Comparison of ENCODE assay signal across 16 cellular contexts in genomic region chr16:69191136-69191535, GRCh38. TPM values are rescaled to one million over a fixed set of nuclear protein-coding genes. Genes with fewer than 3 reads are reported as not detected.
A peak's percentile ranks its signal among the peaks of the same experiment; 100 is the strongest.
DNase-seq lines count a peak whose midpoint lies in the region; ATAC-seq, FAIRE-seq and TF ChIP-seq lines count a peak whose summit lies in the region.
"Had no signal": no experiment of that assay in that cellular context is flagged by ENCODE, and none has a peak within 500 bp of the region (broad histone marks: within the 10 kb centered on the region; RNA-seq: fewer than 3 reads in every experiment).

No MANE protein-coding gene starts in this region.

- H3K9me3 ChIP-seq in HepG2 (ENCODE audit: low read length): no peaks in the 10 kb centered on the region
- H3K9me3 ChIP-seq in right lobe of liver: no peaks in the 10 kb centered on the region
- no peaks in the 10 kb centered on the region for H3K9me3 ChIP-seq in OCI-LY1 (ENCODE audit: low read length)
- no peaks in the 10 kb centered on the region for H3K9me3 ChIP-seq in uterus
- no peaks in the 10 kb centered on the region for H3K9me3 ChIP-seq in breast epithelium

- H3K4me3 Mint-ChIP-seq in glutamatergic neuron (ENCODE audit: unreplicated experiment): peak overlapping the region; percentile 30

- H3K4me3 ChIP-seq in HepG2 (replicated peaks in 1 of 3; ENCODE audit: insufficient read depth in 1 of 3, low read depth in 2 of 3, low read length in 3 of 3) (no peak overlapping the region), right lobe of liver (no peak overlapping the region), OCI-LY1 (ENCODE audit: low read depth, low read length, poor library complexity, severe bottlenecking) (peak overlapping the region; percentile 73), uterus (no peak overlapping the region), breast epithelium (no peak overlapping the region)

- DNase-seq in HepG2 (ENCODE audit: low spot score): no peak
- no peak for DNase-seq in right lobe of liver
- no peak for DNase-seq in glutamatergic neuron
- no peak for DNase-seq in uterus
- no peak for DNase-seq in AML-193 (lab: John Stamatoyannopoulos, UW)
- DNase-seq in breast epithelium (ENCODE audit: low spot score in 2 of 2): no peak
- DNase-seq: DMS153, H7, NCI-H1436 treated with DMSO at 0.1 percent for 48 hours, NCI-H2081, NCI-H226, NCI-H526 had no signal

- peaks cover 78% of the 10 kb centered on the region for H3K79me2 ChIP-seq in HepG2 (ENCODE audit: insufficient read depth, low read length)
- peaks cover 74% of the 10 kb centered on the region for H3K79me2 ChIP-seq in OCI-LY1 (ENCODE audit: insufficient read depth, low read length)

- BruUV-seq in HepG2 (replicated peaks; lab: Mats Ljungman, UMichigan): no TSS peak

- intact Hi-C loops in HepG2 (cut with micrococcal nuclease; ENCODE audit: unreplicated experiment) (no loop called here), right lobe of liver (cut with DNase I) (no loop called here), uterus (cut with DNase I; ENCODE audit: low total_unique reads) (no loop called here), breast epithelium (cut with DNase I; ENCODE audit: low total_unique reads) (no loop called here)

- H3K27ac ChIP-seq in HepG2 (ENCODE audit: extremely low read length, insufficient read depth, low read length): peak overlapping the region; percentile 39
- no peak overlapping the region for H3K27ac ChIP-seq in right lobe of liver
- H3K27ac ChIP-seq in OCI-LY1 (ENCODE audit: low read depth, low read length, poor library complexity, severe bottlenecking): peak overlapping the region; percentile 84
- H3K27ac ChIP-seq in uterus: peak overlapping the region; percentile 56 to 67
- no peak overlapping the region for H3K27ac ChIP-seq in breast epithelium

- CTCF ChIA-PET in HepG2 (lab: Yijun Ruan, JAX; ENCODE audit: low intra/inter-chr PET ratio, low total read pairs): no interaction called here

- TF ChIP-seq EP300 in HepG2 (IDR thresholded peaks at IDR 0.05; ENCODE audit: low read depth in 2 of 2, low read length in 2 of 2) (no peak), HepG2 (CRISPR knock-in tag; IDR thresholded peaks at IDR 0.05; ENCODE audit: borderline replicate concordance) (no peak)

- H3K4me1 ChIP-seq in HepG2 (ENCODE audit: insufficient read depth, low read length) (peaks cover 50% of the 10 kb centered on the region), right lobe of liver (peaks cover 0 to 42% (median 14%) of the 10 kb centered on the region in 4 donors), OCI-LY1 (ENCODE audit: insufficient read depth, low read length, severe bottlenecking) (peaks cover 35% of the 10 kb centered on the region), uterus (peaks cover 4 to 8% of the 10 kb centered on the region in 2 donors), breast epithelium (peaks cover 0 to 5% of the 10 kb centered on the region in 2 donors)

- peaks cover 2% of the 10 kb centered on the region; the same call in 1 of the 2 replicates for H3F3A ChIP-seq in OCI-LY1 (ENCODE audit: insufficient read depth, low read length)

- POLR2A ChIA-PET in HepG2 (lab: Yijun Ruan, JAX): no interaction called here

- peaks cover 16% of the 10 kb centered on the region; the same call in 1 of the 2 replicates for H4K20me1 ChIP-seq in HepG2 (ENCODE audit: insufficient read depth, low read length)
- H4K20me1 ChIP-seq in OCI-LY1 (ENCODE audit: insufficient read depth, low read length): no peaks in the 10 kb centered on the region

- WGBS in HepG2 (ENCODE audit: low lambda C conversion rate): 86% methylated on average over 2 of the region's 2 CpGs
- 100% methylated on average over 2 of the region's 2 CpGs for WGBS in right lobe of liver (ENCODE audit: insufficient coverage, low coverage, low lambda C conversion rate, missing lambda C conversion rate)

- H3K36me3 ChIP-seq in HepG2 (replicated peaks in 1 of 2; ENCODE audit: control insufficient read depth in 1 of 2, insufficient read depth in 2 of 2, low read length in 2 of 2) (no peaks in the 10 kb centered on the region; a peak in 1 of 5 replicates), right lobe of liver (no peaks in the 10 kb centered on the region), OCI-LY1 (ENCODE audit: insufficient read depth, low read length) (no peaks in the 10 kb centered on the region), uterus (no peaks in the 10 kb centered on the region), breast epithelium (no peaks in the 10 kb centered on the region)

- in situ Hi-C loops in HepG2 (cut with HindIII; ENCODE audit: extremely low pct_ligation_motif_present, low pct_unique_long_range_greater_than_20kb): no loop called here

- H3K27ac Mint-ChIP-seq in glutamatergic neuron (ENCODE audit: unreplicated experiment): no peak overlapping the region
- H3K27ac Mint-ChIP-seq: IgD-negative memory B cell had no signal

- no peaks in the 10 kb centered on the region; a peak in 1 of 5 replicates for H3K27me3 ChIP-seq in HepG2 (ENCODE audit: control insufficient read depth in 1 of 2, insufficient read depth in 2 of 2, low read length in 2 of 2)
- H3K27me3 ChIP-seq in right lobe of liver: no peaks in the 10 kb centered on the region
- no peaks in the 10 kb centered on the region for H3K27me3 ChIP-seq in OCI-LY1 (ENCODE audit: insufficient read depth, low read length)
- H3K27me3 ChIP-seq in uterus: no peaks in the 10 kb centered on the region
- no peaks in the 10 kb centered on the region for H3K27me3 ChIP-seq in breast epithelium

- no peaks in the 10 kb centered on the region for H3K36me3 Mint-ChIP-seq in glutamatergic neuron (ENCODE audit: unreplicated experiment)

- H3K9me3 Mint-ChIP-seq in glutamatergic neuron (ENCODE audit: unreplicated experiment): peaks cover 3% of the 10 kb centered on the region
- H3K9me3 Mint-ChIP-seq: IgD-negative memory B cell had no signal

- H3K4me2 ChIP-seq in HepG2 (ENCODE audit: low read depth, low read length): no peak overlapping the region
- H3K4me2 ChIP-seq in OCI-LY1 (ENCODE audit: low read length): peak overlapping the region; percentile 94

- no peak for TF ChIP-seq POLR2A in HepG2 (IDR thresholded peaks at IDR 0.05; ENCODE audit: insufficient read depth in 1 of 2, low read depth in 2 of 2, low read length in 2 of 2)
- no peak for TF ChIP-seq POLR2A in right lobe of liver (IDR thresholded peaks at IDR 0.05)
- TF ChIP-seq POLR2A in uterus (IDR thresholded peaks at IDR 0.05): no peak
- no peak for TF ChIP-seq POLR2A in breast epithelium (IDR thresholded peaks at IDR 0.05)

- H3K4me1 Mint-ChIP-seq in glutamatergic neuron (ENCODE audit: low read depth, unreplicated experiment): peaks cover 26% of the 10 kb centered on the region

- no peak for FAIRE-seq in HepG2 (lab: Jason Lieb, UNC)
- FAIRE-seq: A204.1 had no signal

- TF ChIP-seq CTCF in HepG2 (CRISPR knock-in tag; IDR thresholded peaks at IDR 0.05) (no peak), right lobe of liver (IDR thresholded peaks at IDR 0.05) (no peak), OCI-LY1 (IDR thresholded peaks at IDR 0.05; ENCODE audit: low read length) (no peak), glutamatergic neuron (IDR thresholded peaks at IDR 0.05; ENCODE audit: partially characterized antibody, unreplicated experiment) (no peak), uterus (IDR thresholded peaks at IDR 0.05) (no peak), breast epithelium (IDR thresholded peaks at IDR 0.05) (no peak)

- no peak for TF ChIP-seq RAD21 in HepG2 (CRISPR knock-in tag; IDR thresholded peaks at IDR 0.05)

- ATAC-seq in HepG2 (no peak), right lobe of liver (no peak), HG03159 (IDR thresholded peaks at IDR 0.05; ENCODE audit: unreplicated experiment) (no peak)

- no peaks in the 10 kb centered on the region for H3K27me3 Mint-ChIP-seq in glutamatergic neuron (ENCODE audit: unreplicated experiment)
- H3K27me3 Mint-ChIP-seq: IgD-negative memory B cell had no signal

- H2AFZ ChIP-seq in HepG2 (ENCODE audit: low read length) (no peak overlapping the region), OCI-LY1 (ENCODE audit: low read length) (no peak overlapping the region)

- H3K9me2 ChIP-seq in OCI-LY1 (ENCODE audit: low read depth, low read length): no peaks in the 10 kb centered on the region

- H3K9ac ChIP-seq in HepG2 (ENCODE audit: insufficient read depth, low read depth, low read length): no peak overlapping the region
- no peak overlapping the region for H3K9ac ChIP-seq in OCI-LY1 (ENCODE audit: low read length)

RNA-seq across cellular contexts. Expression of gene SNTB2, which starts 4.2 kb away (rescaled TPM):
- total RNA-seq in HepG2 (2016; rRNA removed; fragmentation: Illumina TruSeq; extraction: Trizol) (19.2 and 22.9 TPM in 2 replicates), right lobe of liver (10 to 100 TPM in 4 of 6 experiments, 1 to 10 TPM in 2; 7.5 to 13.9 (median 10.6) TPM), glutamatergic neuron (ENCODE audit: unreplicated experiment) (26.8 TPM), uterus (10 to 100 TPM; 28.2 to 88.0 (median 59.5) TPM), breast epithelium (10 to 100 TPM; 29.8 to 78.1 (median 36.6) TPM)
- total RNA-seq in HepG2 (2016; cell fraction: cytosol; rRNA removed; fragmentation: Illumina TruSeq; extraction: Trizol; ENCODE audit: low read depth): 16.6 and 21.3 TPM in 2 replicates
- 18.5 and 22.3 TPM in 2 replicates for total RNA-seq in HepG2 (2016; cell fraction: insoluble cytoplasmic fraction; rRNA removed; fragmentation: Illumina TruSeq; extraction: Trizol)
- 8.3 and 10.7 TPM in 2 replicates for total RNA-seq in HepG2 (2016; cell fraction: membrane; rRNA removed; fragmentation: Illumina TruSeq; extraction: Trizol)
- total RNA-seq in HepG2 (2016; cell fraction: nucleus; rRNA removed; fragmentation: Illumina TruSeq; extraction: Trizol): 14.9 and 15.5 TPM in 2 replicates
- 11.5 and 12.5 TPM in 2 replicates for polyA plus RNA-seq in HepG2 (2011; rRNA removed)
- 6.3 and 6.6 TPM in 2 replicates for polyA plus RNA-seq in HepG2 (2011; cell fraction: cytosol; rRNA removed)
- polyA plus RNA-seq in HepG2 (2011; cell fraction: nucleus; rRNA removed): 13.3 and 14.0 TPM in 2 replicates
- polyA plus RNA-seq in HepG2 (2012): 4.2 and 4.3 TPM in 2 replicates
- 0.48 and 0.66 TPM in 2 replicates for polyA plus RNA-seq in HepG2 (2016; cell fraction: cytosol; fragmentation: Illumina TruSeq; extraction: Trizol; ENCODE audit: low read depth)
- 12.2 and 12.7 TPM in 2 replicates for polyA plus RNA-seq in HepG2 (2016; cell fraction: insoluble cytoplasmic fraction; fragmentation: Illumina TruSeq; extraction: Trizol; ENCODE audit: low read depth)
- 1.6 and 2.4 TPM in 2 replicates for polyA plus RNA-seq in HepG2 (2016; cell fraction: membrane; fragmentation: Illumina TruSeq; extraction: Trizol; ENCODE audit: low read depth)
- polyA plus RNA-seq in HepG2 (2016; cell fraction: nucleus; fragmentation: Illumina TruSeq; extraction: Trizol; ENCODE audit: insufficient read depth, low read depth): 13.2 and 17.9 TPM in 2 replicates
- 48.4 and 58.6 TPM in 2 replicates for polyA minus RNA-seq in HepG2 (2011; rRNA and poly(A)+ RNA removed; ENCODE audit: low replicate concordance)
- polyA minus RNA-seq in HepG2 (2011; cell fraction: cytosol; rRNA and poly(A)+ RNA removed): 22.5 and 31.2 TPM in 2 replicates
- polyA minus RNA-seq in HepG2 (2011; cell fraction: nucleus; rRNA and poly(A)+ RNA removed): 22.8 and 29.5 TPM in 2 replicates

RNA-seq across cellular contexts. Expression of gene UTP4, which starts 58.7 kb away (rescaled TPM):
- total RNA-seq in HepG2 (2016; rRNA removed; fragmentation: Illumina TruSeq; extraction: Trizol) (30.0 and 57.1 TPM in 2 replicates), right lobe of liver (10 to 100 TPM; 13.9 to 22.2 (median 19.6) TPM), glutamatergic neuron (ENCODE audit: unreplicated experiment) (70.7 TPM), uterus (10 to 100 TPM; 12.1 to 45.1 (median 31.4) TPM), breast epithelium (10 to 100 TPM; 24.6 to 34.1 (median 33.9) TPM)
- total RNA-seq in HepG2 (2016; cell fraction: cytosol; rRNA removed; fragmentation: Illumina TruSeq; extraction: Trizol; ENCODE audit: low read depth): 37.9 and 40.6 TPM in 2 replicates
- total RNA-seq in HepG2 (2016; cell fraction: insoluble cytoplasmic fraction; rRNA removed; fragmentation: Illumina TruSeq; extraction: Trizol): 26.3 and 63.5 TPM in 2 replicates
- 33.1 and 34.6 TPM in 2 replicates for total RNA-seq in HepG2 (2016; cell fraction: membrane; rRNA removed; fragmentation: Illumina TruSeq; extraction: Trizol)
- 37.9 and 38.1 TPM in 2 replicates for total RNA-seq in HepG2 (2016; cell fraction: nucleus; rRNA removed; fragmentation: Illumina TruSeq; extraction: Trizol)
- 85.8 and 91.2 TPM in 2 replicates for polyA plus RNA-seq in HepG2 (2011; rRNA removed)
- 70.4 and 88.9 TPM in 2 replicates for polyA plus RNA-seq in HepG2 (2011; cell fraction: cytosol; rRNA removed)
- 58.2 and 63.9 TPM in 2 replicates for polyA plus RNA-seq in HepG2 (2011; cell fraction: nucleus; rRNA removed)
- polyA plus RNA-seq in HepG2 (2012): 65.9 and 68.1 TPM in 2 replicates
- polyA plus RNA-seq in HepG2 (2016; cell fraction: cytosol; fragmentation: Illumina TruSeq; extraction: Trizol; ENCODE audit: low read depth): 21.9 and 27.0 TPM in 2 replicates
- 119 and 121 TPM in 2 replicates for polyA plus RNA-seq in HepG2 (2016; cell fraction: insoluble cytoplasmic fraction; fragmentation: Illumina TruSeq; extraction: Trizol; ENCODE audit: low read depth)
- 30.9 and 36.3 TPM in 2 replicates for polyA plus RNA-seq in HepG2 (2016; cell fraction: membrane; fragmentation: Illumina TruSeq; extraction: Trizol; ENCODE audit: low read depth)
- 71.6 and 78.5 TPM in 2 replicates for polyA plus RNA-seq in HepG2 (2016; cell fraction: nucleus; fragmentation: Illumina TruSeq; extraction: Trizol; ENCODE audit: insufficient read depth, low read depth)
- 126 and 208 TPM in 2 replicates for polyA minus RNA-seq in HepG2 (2011; rRNA and poly(A)+ RNA removed; ENCODE audit: low replicate concordance)
- polyA minus RNA-seq in HepG2 (2011; cell fraction: cytosol; rRNA and poly(A)+ RNA removed): 51.0 and 51.2 TPM in 2 replicates
- 59.6 and 65.4 TPM in 2 replicates for polyA minus RNA-seq in HepG2 (2011; cell fraction: nucleus; rRNA and poly(A)+ RNA removed)

RNA-seq across cellular contexts. Expression of gene CHTF8, which starts 58.7 kb away (rescaled TPM):
- 37.2 and 64.1 TPM in 2 replicates for total RNA-seq in HepG2 (2016; rRNA removed; fragmentation: Illumina TruSeq; extraction: Trizol)
- total RNA-seq in HepG2 (2016; cell fraction: cytosol; rRNA removed; fragmentation: Illumina TruSeq; extraction: Trizol; ENCODE audit: low read depth): 15.9 and 16.0 TPM in 2 replicates
- 45.2 and 61.3 TPM in 2 replicates for total RNA-seq in HepG2 (2016; cell fraction: insoluble cytoplasmic fraction; rRNA removed; fragmentation: Illumina TruSeq; extraction: Trizol)
- total RNA-seq in HepG2 (2016; cell fraction: membrane; rRNA removed; fragmentation: Illumina TruSeq; extraction: Trizol): 36.4 and 42.2 TPM in 2 replicates
- 25.4 and 28.1 TPM in 2 replicates for total RNA-seq in HepG2 (2016; cell fraction: nucleus; rRNA removed; fragmentation: Illumina TruSeq; extraction: Trizol)
- polyA plus RNA-seq in HepG2 (2011; rRNA removed): 67.5 and 74.3 TPM in 2 replicates
- 71.6 and 77.6 TPM in 2 replicates for polyA plus RNA-seq in HepG2 (2011; cell fraction: cytosol; rRNA removed)
- polyA plus RNA-seq in HepG2 (2011; cell fraction: nucleus; rRNA removed): 34.1 and 36.4 TPM in 2 replicates
- polyA plus RNA-seq in HepG2 (2012): 47.0 and 51.3 TPM in 2 replicates
- 18.3 and 28.8 TPM in 2 replicates for polyA plus RNA-seq in HepG2 (2016; cell fraction: cytosol; fragmentation: Illumina TruSeq; extraction: Trizol; ENCODE audit: low read depth)
- 123 and 124 TPM in 2 replicates for polyA plus RNA-seq in HepG2 (2016; cell fraction: insoluble cytoplasmic fraction; fragmentation: Illumina TruSeq; extraction: Trizol; ENCODE audit: low read depth)
- polyA plus RNA-seq in HepG2 (2016; cell fraction: membrane; fragmentation: Illumina TruSeq; extraction: Trizol; ENCODE audit: low read depth): 44.9 and 57.1 TPM in 2 replicates
- polyA plus RNA-seq in HepG2 (2016; cell fraction: nucleus; fragmentation: Illumina TruSeq; extraction: Trizol; ENCODE audit: insufficient read depth, low read depth): 55.2 and 67.8 TPM in 2 replicates
- polyA minus RNA-seq in HepG2 (2011; rRNA and poly(A)+ RNA removed; ENCODE audit: low replicate concordance): 127 and 272 TPM in 2 replicates
- 48.2 and 50.4 TPM in 2 replicates for polyA minus RNA-seq in HepG2 (2011; cell fraction: cytosol; rRNA and poly(A)+ RNA removed)
- polyA minus RNA-seq in HepG2 (2011; cell fraction: nucleus; rRNA and poly(A)+ RNA removed): 17.3 and 20.1 TPM in 2 replicates
- 10 to 100 TPM; 56.6 to 78.3 (median 65.4) TPM for total RNA-seq in right lobe of liver
- total RNA-seq in glutamatergic neuron (ENCODE audit: unreplicated experiment): 116 TPM
- 100 to 1,000 TPM in 1 of 4 donors, 10 to 100 TPM in 3; 29.7 to 120 (median 65.3) TPM for total RNA-seq in uterus
- 10 to 100 TPM; 54.1 to 85.8 (median 71.2) TPM for total RNA-seq in breast epithelium

Comparison
In these comparisons a context has a peak if more than half of its experiments do, and no peak if none do; other contexts are left out.
1. H3K27ac ChIP-seq: peak in HepG2 (single experiment), OCI-LY1 (single experiment) and uterus (2 of 2); none in right lobe of liver (0 of 3) and breast epithelium (0 of 2).